In the genomic region with DNA sequence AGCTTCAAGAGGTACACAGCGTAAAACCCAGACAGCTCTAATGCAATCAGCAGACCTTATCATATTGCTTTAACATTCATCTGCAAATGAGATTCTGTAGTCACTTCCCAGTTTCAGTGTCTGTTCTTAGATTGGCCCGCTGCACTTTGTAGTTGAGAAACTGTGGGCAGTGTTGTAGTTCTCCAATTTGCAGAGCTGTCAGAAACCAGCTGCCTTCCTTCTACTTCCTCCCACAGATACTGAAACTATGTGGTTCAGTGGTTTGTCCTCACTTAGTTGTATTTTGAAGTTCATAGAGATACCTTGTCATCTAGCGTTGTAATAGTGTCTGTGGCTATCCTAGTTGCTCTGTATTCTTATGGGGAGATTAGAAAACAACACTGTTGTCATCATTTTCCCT, we compare ENCODE assay signal across 8 cellular contexts. TPM values are rescaled to one million over a fixed set of nuclear protein-coding genes. Genes with fewer than 3 reads are reported as not detected.
DNase-seq lines count a peak whose midpoint lies in the region; ATAC-seq, FAIRE-seq and TF ChIP-seq lines count a peak whose summit lies in the region.

No MANE protein-coding gene starts in this region.

- TF ChIP-seq RAD21 in HepG2 (CRISPR knock-in tag; IDR thresholded peaks at IDR 0.05), result no peak

- 51% methylated on average over 3 of the region's 3 CpGs for WGBS in right lobe of liver (ENCODE audit: insufficient coverage, low coverage, low lambda C conversion rate, missing lambda C conversion rate)
- 99% methylated on average over 3 of the region's 3 CpGs for WGBS in HepG2 (ENCODE audit: low lambda C conversion rate)
- WGBS in spleen, 5 donors, result 16 to 38% (median 24%) methylated on average over 3 of the region's 3 CpGs

- H3K27ac Mint-ChIP-seq in activated CD4-positive, alpha-beta T cell treated with anti-CD3 and anti-CD28 coated beads, Interleukin-2, amount 10 ng/mL, durations not matched to agents 7 days and 5 days, result peak overlapping the region; percentile 85
- H3K27ac Mint-ChIP-seq in endothelial cell (ENCODE audit: unreplicated experiment), result no peak overlapping the region

- H3K27me3 ChIP-seq in right lobe of liver (no peaks in the 10 kb centered on the region), HepG2 (ENCODE audit: control insufficient read depth in 1 of 2, insufficient read depth in 2 of 2, low read length in 2 of 2) (no peaks in the 10 kb centered on the region), HAP-1 (ENCODE audit: low read depth) (no peaks in the 10 kb centered on the region), spleen (replicated peaks in 1 of 7) (no peaks in the 10 kb centered on the region)

- no peak for TF ChIP-seq POLR2A in right lobe of liver (IDR thresholded peaks at IDR 0.05)
- no peak for TF ChIP-seq POLR2A in HepG2 (IDR thresholded peaks at IDR 0.05; ENCODE audit: insufficient read depth in 1 of 2, low read depth in 2 of 2, low read length in 2 of 2)
- no peak for TF ChIP-seq POLR2A in spleen (IDR thresholded peaks at IDR 0.05)

- TF ChIP-seq EP300 in HepG2 (IDR thresholded peaks at IDR 0.05; ENCODE audit: low read depth in 2 of 2, low read length in 2 of 2), result no peak
- TF ChIP-seq EP300 in HepG2 (CRISPR knock-in tag; IDR thresholded peaks at IDR 0.05; ENCODE audit: borderline replicate concordance), result no peak

- H3K4me1 ChIP-seq in right lobe of liver (peaks cover 0 to 4% (median 0%) of the 10 kb centered on the region in 4 donors), HepG2 (ENCODE audit: insufficient read depth, low read length) (no peaks in the 10 kb centered on the region), HAP-1 (peaks cover 16% of the 10 kb centered on the region), spleen (peaks cover 4 to 30% (median 18%) of the 10 kb centered on the region in 6 donors)

- no TSS peak for BruUV-seq in HepG2 (replicated peaks; lab: Mats Ljungman, UMichigan)

- H3K36me3 ChIP-seq in right lobe of liver (no peaks in the 10 kb centered on the region), HepG2 (replicated peaks in 1 of 2; ENCODE audit: control insufficient read depth in 1 of 2, insufficient read depth in 2 of 2, low read length in 2 of 2) (peaks cover 2 to 15% of the 10 kb centered on the region in 2 experiments; a peak in 3 of 5 replicates), HAP-1 (replicated peaks) (0 out of 2 replicates have a peak, but pooled peaks cover 3% of the 10 kb centered on the region), spleen (peaks cover 0 to 31% (median 14%) of the 10 kb centered on the region in 6 donors)

- H3K9me3 ChIP-seq in right lobe of liver (no peaks in the 10 kb centered on the region), HepG2 (ENCODE audit: low read length) (no peaks in the 10 kb centered on the region), HAP-1 (no peaks in the 10 kb centered on the region), spleen (no peaks in the 10 kb centered on the region)

- DNase-seq in right lobe of liver (no peak), HepG2 (ENCODE audit: low spot score) (no peak), midbrain (lab: John Stamatoyannopoulos, UW) (peak; percentile 26), HAP-1 (ENCODE audit: low spot score in 2 of 2) (no peak), spleen (no peak), endothelial cell (ENCODE audit: low spot score) (no peak)
- DNase-seq in activated CD4-positive, alpha-beta T cell treated with anti-CD3 and anti-CD28 coated beads, Interleukin-2, amount 10 ng/mL, durations not matched to agents 7 days and 5 days, result peak; percentile 84

- H3K27me3 Mint-ChIP-seq in activated CD4-positive, alpha-beta T cell treated with anti-CD3 and anti-CD28 coated beads, Interleukin-2, amount 10 ng/mL, durations not matched to agents 7 days and 5 days, result no peaks in the 10 kb centered on the region
- H3K27me3 Mint-ChIP-seq in endothelial cell (ENCODE audit: unreplicated experiment), result no peaks in the 10 kb centered on the region

- peaks cover 23% of the 10 kb centered on the region for H3K4me1 Mint-ChIP-seq in activated CD4-positive, alpha-beta T cell treated with anti-CD3 and anti-CD28 coated beads, Interleukin-2, amount 10 ng/mL, durations not matched to agents 7 days and 5 days
- no peaks in the 10 kb centered on the region for H3K4me1 Mint-ChIP-seq in endothelial cell (ENCODE audit: unreplicated experiment)

- peak overlapping the region; percentile 50 for H3K4me3 Mint-ChIP-seq in activated CD4-positive, alpha-beta T cell treated with anti-CD3 and anti-CD28 coated beads, Interleukin-2, amount 10 ng/mL, durations not matched to agents 7 days and 5 days
- H3K4me3 Mint-ChIP-seq in endothelial cell (ENCODE audit: unreplicated experiment), result no peak overlapping the region

- H3K4me3 ChIP-seq in right lobe of liver (no peak overlapping the region), HepG2 (replicated peaks in 1 of 3; ENCODE audit: insufficient read depth in 1 of 3, low read depth in 2 of 3, low read length in 3 of 3) (no peak overlapping the region), HAP-1 (no peak overlapping the region), spleen (no peak overlapping the region)

- intact Hi-C loops in right lobe of liver (cut with DNase I) (no loop called here), HepG2 (cut with micrococcal nuclease; ENCODE audit: unreplicated experiment) (no loop called here), spleen (cut with DNase I; ENCODE audit: low total_unique reads) (no loop called here)

- H3K9ac ChIP-seq in HepG2 (ENCODE audit: insufficient read depth, low read depth, low read length), result no peak overlapping the region

- H2AFZ ChIP-seq in HepG2 (ENCODE audit: low read length), result no peak overlapping the region

- TF ChIP-seq CTCF in right lobe of liver (IDR thresholded peaks at IDR 0.05), result no peak
- TF ChIP-seq CTCF in HepG2 (CRISPR knock-in tag; IDR thresholded peaks at IDR 0.05), result no peak
- no peak for TF ChIP-seq CTCF in spleen (IDR thresholded peaks at IDR 0.05 in 8 of 11, conservative IDR thresholded peaks at IDR 0.05 in 3 of 11)
- no peak for TF ChIP-seq CTCF in endothelial cell (IDR thresholded peaks at IDR 0.05; ENCODE audit: unreplicated experiment)

- H3K4me2 ChIP-seq in HepG2 (ENCODE audit: low read depth, low read length), result no peak overlapping the region

- no peak for FAIRE-seq in HepG2 (lab: Jason Lieb, UNC)

- in situ Hi-C loops in HepG2 (cut with HindIII; ENCODE audit: extremely low pct_ligation_motif_present, low pct_unique_long_range_greater_than_20kb), result no loop called here
- in situ Hi-C loops in HAP-1 (cut with MboI; ENCODE audit: low sequenced_read_pairs), result no loop called here

- no peak overlapping the region for H3K27ac ChIP-seq in right lobe of liver
- H3K27ac ChIP-seq in HepG2 (ENCODE audit: extremely low read length, insufficient read depth, low read length), result no peak overlapping the region
- peak overlapping the region in 4 of 8 donors; percentile 56 to 65 (median 60) for H3K27ac ChIP-seq in spleen

- POLR2A ChIA-PET in HepG2 (lab: Yijun Ruan, JAX), result no interaction called here
- POLR2A ChIA-PET in activated CD4-positive, alpha-beta T cell treated with anti-CD3 and anti-CD28 coated beads, Interleukin-2, amount 10 ng/mL, durations not matched to agents 7 days and 5 days (lab: Charles Lee), result no interaction called here

- no peaks in the 10 kb centered on the region for H3K79me2 ChIP-seq in HepG2 (ENCODE audit: insufficient read depth, low read length)

- peak; percentile 64 to 89 (median 76) for ATAC-seq in right lobe of liver
- no peak for ATAC-seq in HepG2
- peak; percentile 99 for ATAC-seq in HG03280 (IDR thresholded peaks at IDR 0.05; ENCODE audit: unreplicated experiment)

- H3K36me3 Mint-ChIP-seq in activated CD4-positive, alpha-beta T cell treated with anti-CD3 and anti-CD28 coated beads, Interleukin-2, amount 10 ng/mL, durations not matched to agents 7 days and 5 days (ENCODE audit: low read depth), result peaks cover 18% of the 10 kb centered on the region
- no peaks in the 10 kb centered on the region for H3K36me3 Mint-ChIP-seq in endothelial cell (ENCODE audit: low read depth, unreplicated experiment)

- H4K20me1 ChIP-seq in HepG2 (ENCODE audit: insufficient read depth, low read length), result no peaks in the 10 kb centered on the region

- CTCF ChIA-PET in HepG2 (lab: Yijun Ruan, JAX; ENCODE audit: low intra/inter-chr PET ratio, low total read pairs), result no interaction called here
- CTCF ChIA-PET in activated CD4-positive, alpha-beta T cell treated with anti-CD3 and anti-CD28 coated beads, Interleukin-2, amount 10 ng/mL, durations not matched to agents 7 days and 5 days (lab: Charles Lee), result no interaction called here

- H3K9me3 Mint-ChIP-seq in activated CD4-positive, alpha-beta T cell treated with anti-CD3 and anti-CD28 coated beads, Interleukin-2, amount 10 ng/mL, durations not matched to agents 7 days and 5 days, result no peaks in the 10 kb centered on the region
- H3K9me3 Mint-ChIP-seq in endothelial cell (ENCODE audit: unreplicated experiment), result no peaks in the 10 kb centered on the region

RNA-seq across cellular contexts. Expression of a gene that starts 39.6 kb away (rescaled TPM):
- 1 to 10 TPM in 2 of 6 experiments, under 1 TPM in 4; 0.39 to 3.6 (median 0.67) TPM for total RNA-seq in right lobe of liver
- 2.0 and 2.4 TPM in 2 replicates for total RNA-seq in HepG2 (2016; rRNA removed; fragmentation: Illumina TruSeq; extraction: Trizol)
- total RNA-seq in HepG2 (2016; cell fraction: cytosol; rRNA removed; fragmentation: Illumina TruSeq; extraction: Trizol; ENCODE audit: low read depth), result 0.91 and 1.3 TPM in 2 replicates
- total RNA-seq in HepG2 (2016; cell fraction: insoluble cytoplasmic fraction; rRNA removed; fragmentation: Illumina TruSeq; extraction: Trizol), result 1.8 and 2.7 TPM in 2 replicates
- total RNA-seq in HepG2 (2016; cell fraction: membrane; rRNA removed; fragmentation: Illumina TruSeq; extraction: Trizol), result 1.2 TPM in 2 replicates
- 2.1 and 2.2 TPM in 2 replicates for total RNA-seq in HepG2 (2016; cell fraction: nucleus; rRNA removed; fragmentation: Illumina TruSeq; extraction: Trizol)
- polyA plus RNA-seq in HepG2 (2011; rRNA removed), result 1.4 and 1.7 TPM in 2 replicates
- 0.71 and 0.90 TPM in 2 replicates for polyA plus RNA-seq in HepG2 (2011; cell fraction: cytosol; rRNA removed)
- 0.99 and 1.5 TPM in 2 replicates for polyA plus RNA-seq in HepG2 (2011; cell fraction: nucleus; rRNA removed)
- polyA plus RNA-seq in HepG2 (2012), result 0.85 and 1.2 TPM in 2 replicates
- 0.12 and 0.17 TPM in 2 replicates for polyA plus RNA-seq in HepG2 (2016; cell fraction: cytosol; fragmentation: Illumina TruSeq; extraction: Trizol; ENCODE audit: low read depth)
- 1.4 and 1.8 TPM in 2 replicates for polyA plus RNA-seq in HepG2 (2016; cell fraction: insoluble cytoplasmic fraction; fragmentation: Illumina TruSeq; extraction: Trizol; ENCODE audit: low read depth)
- polyA plus RNA-seq in HepG2 (2016; cell fraction: membrane; fragmentation: Illumina TruSeq; extraction: Trizol; ENCODE audit: low read depth), result 0.13 and 0.27 TPM in 2 replicates
- polyA plus RNA-seq in HepG2 (2016; cell fraction: nucleus; fragmentation: Illumina TruSeq; extraction: Trizol; ENCODE audit: insufficient read depth, low read depth), result 1.7 and 2.9 TPM in 2 replicates
- polyA minus RNA-seq in HepG2 (2011; rRNA and poly(A)+ RNA removed; ENCODE audit: low replicate concordance), result 3.2 and 16.5 TPM in 2 replicates
- 0.79 and 3.6 TPM in 2 replicates for polyA minus RNA-seq in HepG2 (2011; cell fraction: cytosol; rRNA and poly(A)+ RNA removed)
- 1.6 and 3.2 TPM in 2 replicates for polyA minus RNA-seq in HepG2 (2011; cell fraction: nucleus; rRNA and poly(A)+ RNA removed)
- not detected for total RNA-seq in activated CD4-positive, alpha-beta T cell treated with anti-CD3 and anti-CD28 coated beads, Interleukin-2, amount 10 ng/mL, durations not matched to agents 7 days and 5 days
- total RNA-seq in spleen, result 1 to 10 TPM in 5 of 7 donors, under 1 TPM in 2; 0.77 to 6.3 (median 2.4) TPM
- polyA plus RNA-seq in spleen, result under 1 TPM; 0.18 to 0.46 (median 0.45) TPM
- total RNA-seq in endothelial cell (ENCODE audit: unreplicated experiment), result 9.9 TPM

RNA-seq across cellular contexts. Expression of a gene that starts 53.4 kb away (rescaled TPM):
- total RNA-seq in right lobe of liver (10 to 100 TPM in 4 of 6 experiments, 1 to 10 TPM in 2; 7.1 to 29.3 (median 21.1) TPM), HepG2 (2016; rRNA removed; fragmentation: Illumina TruSeq; extraction: Trizol) (42.7 and 72.3 TPM in 2 replicates), spleen (10 to 100 TPM; 23.3 to 59.9 (median 52.3) TPM), endothelial cell (ENCODE audit: unreplicated experiment) (34.7 TPM)
- 6.9 and 11.3 TPM in 2 replicates for total RNA-seq in HepG2 (2016; cell fraction: cytosol; rRNA removed; fragmentation: Illumina TruSeq; extraction: Trizol; ENCODE audit: low read depth)
- 42.3 and 71.1 TPM in 2 replicates for total RNA-seq in HepG2 (2016; cell fraction: insoluble cytoplasmic fraction; rRNA removed; fragmentation: Illumina TruSeq; extraction: Trizol)
- 11.0 and 14.9 TPM in 2 replicates for total RNA-seq in HepG2 (2016; cell fraction: membrane; rRNA removed; fragmentation: Illumina TruSeq; extraction: Trizol)
- total RNA-seq in HepG2 (2016; cell fraction: nucleus; rRNA removed; fragmentation: Illumina TruSeq; extraction: Trizol), result 30.4 and 38.7 TPM in 2 replicates
- polyA plus RNA-seq in HepG2 (2011; rRNA removed) (2.4 and 2.9 TPM in 2 replicates), spleen (1 to 10 TPM; 3.7 to 5.2 (median 4.2) TPM)
- 0.98 and 1.6 TPM in 2 replicates for polyA plus RNA-seq in HepG2 (2011; cell fraction: cytosol; rRNA removed)
- 2.6 and 3.5 TPM in 2 replicates for polyA plus RNA-seq in HepG2 (2011; cell fraction: nucleus; rRNA removed)
- polyA plus RNA-seq in HepG2 (2012), result 13.0 and 18.1 TPM in 2 replicates
- 1.2 TPM in 2 replicates for polyA plus RNA-seq in HepG2 (2016; cell fraction: cytosol; fragmentation: Illumina TruSeq; extraction: Trizol; ENCODE audit: low read depth)
- 36.6 and 42.3 TPM in 2 replicates for polyA plus RNA-seq in HepG2 (2016; cell fraction: insoluble cytoplasmic fraction; fragmentation: Illumina TruSeq; extraction: Trizol; ENCODE audit: low read depth)
- polyA plus RNA-seq in HepG2 (2016; cell fraction: membrane; fragmentation: Illumina TruSeq; extraction: Trizol; ENCODE audit: low read depth), result 3.0 and 3.3 TPM in 2 replicates
- 15.9 and 18.8 TPM in 2 replicates for polyA plus RNA-seq in HepG2 (2016; cell fraction: nucleus; fragmentation: Illumina TruSeq; extraction: Trizol; ENCODE audit: insufficient read depth, low read depth)
- polyA minus RNA-seq in HepG2 (2011; rRNA and poly(A)+ RNA removed; ENCODE audit: low replicate concordance), result 18.2 and 26.2 TPM in 2 replicates
- 4.9 and 5.5 TPM in 2 replicates for polyA minus RNA-seq in HepG2 (2011; cell fraction: cytosol; rRNA and poly(A)+ RNA removed)
- 56.8 and 69.8 TPM in 2 replicates for polyA minus RNA-seq in HepG2 (2011; cell fraction: nucleus; rRNA and poly(A)+ RNA removed)
- 10 to 100 TPM; 43.6 to 44.5 TPM for total RNA-seq in activated CD4-positive, alpha-beta T cell treated with anti-CD3 and anti-CD28 coated beads, Interleukin-2, amount 10 ng/mL, durations not matched to agents 7 days and 5 days

Comparison
In these comparisons a context has a peak if more than half of its experiments do, and no peak if none do; other contexts are left out.
1. DNase-seq: peak in activated CD4-positive, alpha-beta T cell treated with anti-CD3 and anti-CD28 coated beads, Interleukin-2, amount 10 ng/mL, durations not matched to agents 7 days and 5 days (single experiment) and midbrain (single experiment); none in right lobe of liver (0 of 3), HepG2 (single experiment), HAP-1 (0 of 2), spleen (single experiment) and endothelial cell (single experiment).